In genomic region chr6:43405354-43405753, GRCh38 we compare ENCODE assay signal across 28 cellular contexts. TPM values are rescaled to one million over a fixed set of nuclear protein-coding genes. Genes with fewer than 3 reads are reported as not detected.
A peak's percentile ranks its signal among the peaks of the same experiment; 100 is the strongest.
DNase-seq lines count a peak whose midpoint lies in the region; ATAC-seq, FAIRE-seq and TF ChIP-seq lines count a peak whose summit lies in the region.
"Had no signal": no experiment of that assay in that cellular context is flagged by ENCODE, and none has a peak within 500 bp of the region (broad histone marks: within the 10 kb centered on the region; RNA-seq: fewer than 3 reads in every experiment).

No MANE protein-coding gene starts in this region.

- no peak for FAIRE-seq in K562 (lab: Jason Lieb, UNC)
- FAIRE-seq: A204.1, D721Med, endometrium, TTC549 had no signal

- no peak overlapping the region for H3K4me3 Mint-ChIP-seq in glutamatergic neuron (ENCODE audit: unreplicated experiment)
- H3K4me3 Mint-ChIP-seq: brain; CD4-positive, alpha-beta T cell; nephron progenitor cell; T-helper 1 cell treated with Interleukin-12 subunit alpha and Interleukin-12 subunit beta and Interleukin-4 antibody, amounts not matched to agents 30 μg/mL and 1 μg/mL, for 36 hours had no signal

- ATAC-seq in K562 (no peak), GM19455 (IDR thresholded peaks at IDR 0.05; ENCODE audit: unreplicated experiment) (no peak), HG03025 (IDR thresholded peaks at IDR 0.05; ENCODE audit: low FRiP score, unreplicated experiment) (no peak)

- no peak overlapping the region for H2AFZ ChIP-seq in K562 (ENCODE audit: low read depth, low read length)
- no peak overlapping the region for H2AFZ ChIP-seq in OCI-LY7 (ENCODE audit: low read length)

- no peak overlapping the region for H3K9ac ChIP-seq in K562 (ENCODE audit: insufficient read depth in 1 of 2, low read depth in 2 of 2, low read length in 2 of 2)

- TF ChIP-seq EP300 in K562 (IDR thresholded peaks at IDR 0.05; ENCODE audit: low read length): no peak

- POLR2A ChIA-PET in K562 (lab: Yijun Ruan, JAX) (interaction anchor here (1.2 to 1.8 kb wide), 2 partner anchors 10 to 19 kb away, joined by 3 to 5 read pairs; no protein-coding TSS in a partner anchor), OCI-LY7 (lab: Charles Lee) (interaction anchor here (1.3 kb wide), 1 partner anchor 100 kb away, joined by 4 read pairs; no protein-coding TSS in a partner anchor)

- H3K4me1 Mint-ChIP-seq in glutamatergic neuron (ENCODE audit: low read depth, unreplicated experiment): no peaks in the 10 kb centered on the region
- H3K4me1 Mint-ChIP-seq: brain, nephron progenitor cell had no signal

- H3K27ac ChIP-seq in K562 (ENCODE audit: extremely low read depth, low read depth, low read length) (no peak overlapping the region), OCI-LY7 (ENCODE audit: low read depth, low read length, poor library complexity, severe bottlenecking) (no peak overlapping the region)
- H3K27ac ChIP-seq: dorsolateral prefrontal cortex, SK-N-MC, tibial nerve had no signal

- no peaks in the 10 kb centered on the region for H3K9me3 ChIP-seq in K562 (replicated peaks; ENCODE audit: control insufficient read depth, insufficient read depth, low read depth, low read length)
- no peaks in the 10 kb centered on the region for H3K9me3 ChIP-seq in OCI-LY7 (ENCODE audit: low read length)
- H3K9me3 ChIP-seq: HAP-1 had no signal

- DNase-seq in Caki2 (ENCODE audit: low read depth) (peak; percentile 30), LHCN-M2 (ENCODE audit: low read depth) (peak; percentile 11), K562 (ENCODE audit: extremely low read depth in 1 of 4, low spot score in 3 of 4) (no peak), glutamatergic neuron (no peak), OCI-LY7 (ENCODE audit: low spot score) (no peak), GM19238 (ENCODE audit: insufficient read length, low spot score) (no peak)
- DNase-seq: activated CD4-positive, CD25-positive, alpha-beta regulatory T cell; activated T-cell treated with anti-CD3 and anti-CD28 coated beads, Interleukin-2, amount 50 U/mL, for 48 hours; CD4-positive, alpha-beta T cell; dorsolateral prefrontal cortex; Kasumi-1; NCI-H1694 treated with DMSO at 0.1 percent for 48 hours; NCI-H82; nephron progenitor cell; stimulated activated CD4-positive, alpha-beta T cell treated with anti-CD3 and anti-CD28 coated beads, Interleukin-15, amount 100 ng/mL, for 24 hours; stimulated activated CD4-positive, alpha-beta T cell treated with anti-CD3 and anti-CD28 coated beads, Interleukin-4, amount 100 ng/mL, for 4 hours had no signal

- H3K4me3 ChIP-seq in K562: no peak overlapping the region
- no peak overlapping the region for H3K4me3 ChIP-seq in OCI-LY7 (ENCODE audit: low read depth, low read length, poor library complexity, severe bottlenecking)
- H3K4me3 ChIP-seq: dorsolateral prefrontal cortex, HAP-1, SK-N-MC, tibial nerve had no signal

- no peak for TF ChIP-seq POLR2A in K562 (conservative IDR thresholded peaks at IDR 0.05)

- H3K79me2 ChIP-seq in K562 (ENCODE audit: control insufficient read depth, insufficient read depth, low read length) (no peaks in the 10 kb centered on the region), OCI-LY7 (ENCODE audit: insufficient read depth, low read depth, low read length) (no peaks in the 10 kb centered on the region)

- no peak for TF ChIP-seq RAD21 in K562 (CRISPR knock-in tag; conservative IDR thresholded peaks at IDR 0.05 in 1 of 2, IDR thresholded peaks at IDR 0.05 in 1 of 2)

- no peaks in the 10 kb centered on the region for H4K20me1 ChIP-seq in K562 (replicated peaks; ENCODE audit: control insufficient read depth, insufficient read depth, low read length)
- no peaks in the 10 kb centered on the region for H4K20me1 ChIP-seq in OCI-LY7 (ENCODE audit: insufficient read depth, low read length)

- 0% methylated on average over 3 of the region's 3 CpGs for WGBS in K562 (ENCODE audit: insufficient coverage, low coverage, missing lambda C conversion rate)

- CTCF ChIA-PET in K562 (lab: Yijun Ruan, JAX; ENCODE audit: low intra/inter-chr PET ratio): no interaction called here
- CTCF ChIA-PET in OCI-LY7 (lab: Charles Lee; ENCODE audit: unreplicated experiment): interaction anchor here (0.6 kb wide), 1 partner anchor 662 kb away, joined by 4 read pairs; no protein-coding TSS in a partner anchor

- H3K27ac Mint-ChIP-seq in glutamatergic neuron (ENCODE audit: unreplicated experiment): peak overlapping the region; percentile 14
- H3K27ac Mint-ChIP-seq: brain; CD4-positive, alpha-beta T cell; nephron progenitor cell; T-helper 1 cell treated with Interleukin-12 subunit alpha and Interleukin-12 subunit beta and Interleukin-4 antibody, amounts not matched to agents 30 μg/mL and 1 μg/mL, for 36 hours had no signal

- BruUV-seq in K562 (replicated peaks; lab: Mats Ljungman, UMichigan) (no TSS peak), OCI-LY7 (replicated peaks; lab: Mats Ljungman, UMichigan) (no TSS peak)

- H3K4me1 ChIP-seq in K562 (replicated peaks in 1 of 2; ENCODE audit: control insufficient read depth in 2 of 2, insufficient read depth in 2 of 2, low read length in 2 of 2): no peaks in the 10 kb centered on the region
- no peaks in the 10 kb centered on the region for H3K4me1 ChIP-seq in OCI-LY7 (ENCODE audit: insufficient read depth, low read length, poor library complexity, severe bottlenecking)
- H3K4me1 ChIP-seq: HAP-1, tibial nerve had no signal

- H3K4me2 ChIP-seq in K562 (ENCODE audit: insufficient read depth, low read length) (no peak overlapping the region), OCI-LY7 (ENCODE audit: low read length) (no peak overlapping the region)

- no peaks in the 10 kb centered on the region for H3K9me1 ChIP-seq in K562 (ENCODE audit: control insufficient read depth, insufficient read depth, low read length)

- H3K36me3 ChIP-seq in K562 (ENCODE audit: control insufficient read depth, insufficient read depth, low read length) (no peaks in the 10 kb centered on the region), OCI-LY7 (ENCODE audit: insufficient read depth, low read length) (no peaks in the 10 kb centered on the region)
- H3K36me3 ChIP-seq: HAP-1, tibial nerve had no signal

- peaks cover 16 to 21% of the 10 kb centered on the region in 2 experiments; a peak in 4 of 5 replicates for H3K27me3 ChIP-seq in K562 (ENCODE audit: control insufficient read depth in 2 of 2, insufficient read depth in 2 of 2, low read length in 2 of 2)
- H3K27me3 ChIP-seq: dorsolateral prefrontal cortex had no signal

- peaks cover 4% of the 10 kb centered on the region for H3K27me3 Mint-ChIP-seq in glutamatergic neuron (ENCODE audit: unreplicated experiment)

- TF ChIP-seq CTCF in K562 (IDR thresholded peaks at IDR 0.05 in 2 of 3, conservative IDR thresholded peaks at IDR 0.05 in 1 of 3; ENCODE audit: insufficient read depth in 2 of 3, low read depth in 1 of 3, low read length in 3 of 3) (no peak), glutamatergic neuron (IDR thresholded peaks at IDR 0.05; ENCODE audit: partially characterized antibody, unreplicated experiment) (no peak), OCI-LY7 (conservative IDR thresholded peaks at IDR 0.05; ENCODE audit: low read length) (no peak)

- no peaks in the 10 kb centered on the region for H3K9me2 ChIP-seq in OCI-LY7 (ENCODE audit: insufficient read depth, low read length)

- in situ Hi-C loops in Caki2 (cut with HindIII; ENCODE audit: low pct_unique_long_range_greater_than_20kb, low sequenced_read_pairs): no loop called here
- in situ Hi-C loops in K562 (cut with MboI): no loop called here

- H3K36me3 Mint-ChIP-seq in glutamatergic neuron (ENCODE audit: unreplicated experiment): peaks cover 9% of the 10 kb centered on the region
- H3K36me3 Mint-ChIP-seq: brain had no signal

- intact Hi-C loops in K562 (cut with micrococcal nuclease) (no loop called here), OCI-LY7 (cut with micrococcal nuclease; ENCODE audit: unreplicated experiment) (no loop called here)

- no peaks in the 10 kb centered on the region for H3K9me3 Mint-ChIP-seq in glutamatergic neuron (ENCODE audit: unreplicated experiment)
- H3K9me3 Mint-ChIP-seq: CD4-positive, alpha-beta T cell; nephron progenitor cell; T-helper 1 cell treated with Interleukin-12 subunit alpha and Interleukin-12 subunit beta and Interleukin-4 antibody, amounts not matched to agents 30 μg/mL and 1 μg/mL, for 36 hours had no signal

RNA-seq across cellular contexts. Expression of gene ABCC10, which starts 22.0 kb away (rescaled TPM):
- total RNA-seq in Caki2 (2014; rRNA removed; shearing (Covaris generic); ENCODE audit: low replicate concordance): 4.0 and 4.5 TPM in 2 replicates
- total RNA-seq in LHCN-M2 (2014; rRNA removed) (14.9 and 15.7 TPM in 2 replicates), K562 (2014; rRNA removed) (16.5 and 20.4 TPM in 2 replicates), K562 (2014; rRNA removed; fragmentation: Illumina TruSeq; extraction: Trizol) (6.8 and 10.5 TPM in 2 replicates), K562 (2015; rRNA removed; fragmentation: Illumina TruSeq; extraction: Trizol) (13.4 TPM in 2 replicates), K562 (2021) (28.4 and 29.1 TPM in 2 replicates), glutamatergic neuron (ENCODE audit: unreplicated experiment) (94.8 TPM), OCI-LY7 (2022) (31.1 and 35.3 TPM in 2 replicates)
- polyA plus RNA-seq in LHCN-M2 (2012): 13.7 TPM
- total RNA-seq in K562 (2011; cell fraction: chromatin; rRNA removed; ENCODE audit: low replicate concordance): 98.1 and 219 TPM in 2 replicates
- total RNA-seq in K562 (2011; cell fraction: nucleolus; rRNA removed): 108 and 125 TPM in 2 replicates
- 89.8 and 98.2 TPM in 2 replicates for total RNA-seq in K562 (2011; cell fraction: nucleoplasm; rRNA removed)
- polyA plus RNA-seq in K562 (2011; rRNA removed) (13.7 and 23.5 TPM in 2 replicates), K562 (2014; fragmentation: Illumina TruSeq; extraction: Trizol) (21.3 and 25.8 TPM in 2 replicates), K562 (2014; fragmentation: Nextera tagmentation; extraction: Ambion mirVana) (1 to 10 TPM; 2.4 to 2.6 TPM), K562 (2014; rRNA removed) (21.7 and 21.8 TPM in 2 replicates)
- 13.8 and 24.4 TPM in 2 replicates for polyA plus RNA-seq in K562 (2011; cell fraction: cytosol; rRNA removed)
- 79.9 and 89.8 TPM in 2 replicates for polyA plus RNA-seq in K562 (2011; cell fraction: nucleus; rRNA removed)
- 19.5 and 28.6 TPM in 2 replicates for polyA plus RNA-seq in K562 (2012)
- 11.0 and 11.4 TPM in 2 replicates for polyA minus RNA-seq in K562 (2011; rRNA and poly(A)+ RNA removed)
- polyA minus RNA-seq in K562 (2011; cell fraction: cytosol; rRNA and poly(A)+ RNA removed): 15.0 and 21.0 TPM in 2 replicates
- polyA minus RNA-seq in K562 (2011; cell fraction: nucleus; rRNA and poly(A)+ RNA removed): 16.6 and 23.7 TPM in 2 replicates
- 11.4 and 12.4 TPM in 2 replicates for total RNA-seq in OCI-LY7 (2014; rRNA removed; shearing (Covaris generic))

RNA-seq across cellular contexts. Expression of gene ZNF318, which starts 35.9 kb away (rescaled TPM):
- total RNA-seq in Caki2 (2014; rRNA removed; shearing (Covaris generic); ENCODE audit: low replicate concordance): 1.6 and 4.3 TPM in 2 replicates
- total RNA-seq in LHCN-M2 (2014; rRNA removed) (10.2 and 11.9 TPM in 2 replicates), K562 (2014; rRNA removed) (7.9 and 10.2 TPM in 2 replicates), K562 (2014; rRNA removed; fragmentation: Illumina TruSeq; extraction: Trizol) (7.5 and 8.6 TPM in 2 replicates), K562 (2015; rRNA removed; fragmentation: Illumina TruSeq; extraction: Trizol) (8.4 and 9.2 TPM in 2 replicates), K562 (2021) (16.9 and 17.8 TPM in 2 replicates), glutamatergic neuron (ENCODE audit: unreplicated experiment) (26.3 TPM), OCI-LY7 (2022) (24.4 and 24.9 TPM in 2 replicates)
- polyA plus RNA-seq in LHCN-M2 (2012): 5.2 TPM
- 31.3 and 42.8 TPM in 2 replicates for total RNA-seq in K562 (2011; cell fraction: chromatin; rRNA removed; ENCODE audit: low replicate concordance)
- total RNA-seq in K562 (2011; cell fraction: nucleolus; rRNA removed): 14.2 and 16.4 TPM in 2 replicates
- total RNA-seq in K562 (2011; cell fraction: nucleoplasm; rRNA removed): 17.2 and 19.3 TPM in 2 replicates
- polyA plus RNA-seq in K562 (2011; rRNA removed) (19.0 and 24.6 TPM in 2 replicates), K562 (2014; fragmentation: Illumina TruSeq; extraction: Trizol) (15.5 and 17.5 TPM in 2 replicates), K562 (2014; fragmentation: Nextera tagmentation; extraction: Ambion mirVana) (1 to 10 TPM; 3.2 to 3.6 TPM), K562 (2014; rRNA removed) (8.7 and 9.7 TPM in 2 replicates)
- polyA plus RNA-seq in K562 (2011; cell fraction: cytosol; rRNA removed): 18.0 and 21.3 TPM in 2 replicates
- polyA plus RNA-seq in K562 (2011; cell fraction: nucleus; rRNA removed): 35.5 and 47.6 TPM in 2 replicates
- 13.6 and 14.5 TPM in 2 replicates for polyA plus RNA-seq in K562 (2012)
- polyA minus RNA-seq in K562 (2011; rRNA and poly(A)+ RNA removed): 36.5 and 39.7 TPM in 2 replicates
- polyA minus RNA-seq in K562 (2011; cell fraction: cytosol; rRNA and poly(A)+ RNA removed): 26.8 and 29.1 TPM in 2 replicates
- 13.2 and 26.0 TPM in 2 replicates for polyA minus RNA-seq in K562 (2011; cell fraction: nucleus; rRNA and poly(A)+ RNA removed)
- total RNA-seq in OCI-LY7 (2014; rRNA removed; shearing (Covaris generic)): 12.8 and 15.7 TPM in 2 replicates

RNA-seq across cellular contexts. Expression of gene DLK2, which starts 50.0 kb away (rescaled TPM):
- total RNA-seq in Caki2 (2014; rRNA removed; shearing (Covaris generic); ENCODE audit: low replicate concordance): 0.07 TPM in 1 of 2 replicates, not detected in the other
- total RNA-seq in LHCN-M2 (2014; rRNA removed) (2.4 and 4.4 TPM in 2 replicates), K562 (2014; rRNA removed) (0.23 and 0.29 TPM in 2 replicates), K562 (2014; rRNA removed; fragmentation: Illumina TruSeq; extraction: Trizol) (not detected in 2 replicates), K562 (2015; rRNA removed; fragmentation: Illumina TruSeq; extraction: Trizol) (0.11 TPM in 1 of 2 replicates, not detected in the other), K562 (2021) (0.36 and 0.53 TPM in 2 replicates), glutamatergic neuron (ENCODE audit: unreplicated experiment) (2.2 TPM), OCI-LY7 (2022) (not detected in 2 replicates)
- polyA plus RNA-seq in LHCN-M2 (2012): 5.2 TPM
- 0.30 and 1.3 TPM in 2 replicates for total RNA-seq in K562 (2011; cell fraction: chromatin; rRNA removed; ENCODE audit: low replicate concordance)
- 2.2 and 3.3 TPM in 2 replicates for total RNA-seq in K562 (2011; cell fraction: nucleolus; rRNA removed)
- 1.9 and 2.0 TPM in 2 replicates for total RNA-seq in K562 (2011; cell fraction: nucleoplasm; rRNA removed)
- polyA plus RNA-seq in K562 (2011; rRNA removed) (0.35 and 0.74 TPM in 2 replicates), K562 (2014; fragmentation: Illumina TruSeq; extraction: Trizol) (0.16 and 0.37 TPM in 2 replicates), K562 (2014; fragmentation: Nextera tagmentation; extraction: Ambion mirVana) (not detected), K562 (2014; rRNA removed) (0.45 and 0.65 TPM in 2 replicates)
- 1.0 and 1.8 TPM in 2 replicates for polyA plus RNA-seq in K562 (2011; cell fraction: cytosol; rRNA removed)
- polyA plus RNA-seq in K562 (2011; cell fraction: nucleus; rRNA removed): 0.87 and 1.3 TPM in 2 replicates
- polyA plus RNA-seq in K562 (2012): 0.59 and 0.60 TPM in 2 replicates
- polyA minus RNA-seq in K562 (2011; rRNA and poly(A)+ RNA removed): 0.25 and 0.27 TPM in 2 replicates
- polyA minus RNA-seq in K562 (2011; cell fraction: cytosol; rRNA and poly(A)+ RNA removed): not detected in 2 replicates
- 0.13 and 0.44 TPM in 2 replicates for polyA minus RNA-seq in K562 (2011; cell fraction: nucleus; rRNA and poly(A)+ RNA removed)
- not detected in 2 replicates for total RNA-seq in OCI-LY7 (2014; rRNA removed; shearing (Covaris generic))
- total RNA-seq: NCI-H460 had no signal

Comparison
In these comparisons a context has a peak if more than half of its experiments do, and no peak if none do; other contexts are left out.
1. DNase-seq: peak in Caki2 (single experiment) and LHCN-M2 (single experiment); none in K562 (0 of 4), glutamatergic neuron (single experiment), OCI-LY7 (single experiment) and GM19238 (single experiment).